Comparison of ENCODE assay signal across 15 cellular contexts in the genomic region with DNA sequence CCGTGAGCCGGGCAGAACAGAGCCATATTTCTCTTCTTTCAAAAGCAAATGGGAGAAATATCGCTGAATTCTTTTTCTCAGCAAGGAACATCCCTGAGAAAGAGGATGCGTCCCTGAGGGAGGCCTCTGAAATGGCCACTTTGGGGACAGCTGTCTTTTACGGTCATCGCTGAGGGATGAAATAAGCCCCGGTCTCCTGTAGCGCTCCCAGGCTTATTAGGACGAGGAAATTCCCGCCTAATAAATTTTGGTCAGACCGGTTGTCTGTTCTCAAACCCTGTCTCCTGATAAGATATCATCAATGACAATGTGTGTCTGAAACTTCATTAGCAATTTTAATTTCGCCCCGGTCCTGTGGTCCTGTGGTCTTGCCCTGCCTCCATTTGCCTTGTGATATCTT. TPM values are rescaled to one million over a fixed set of nuclear protein-coding genes. Genes with fewer than 3 reads are reported as not detected.
"Had no signal": no experiment of that assay in that cellular context is flagged by ENCODE, and none has a peak within 500 bp of the region (broad histone marks: within the 10 kb centered on the region; RNA-seq: fewer than 3 reads in every experiment).

No MANE protein-coding gene starts in this region.

RNA-seq across cellular contexts. Expression of gene GAST, which starts 26.4 kb away (rescaled TPM):
- total RNA-seq: activated B cell treated with CpG ODN at 0.5 μM for 24 hours; activated CD4-positive, alpha-beta memory T cell treated with anti-CD3 and anti-CD28 coated beads for 36 hours; activated CD4-positive, alpha-beta memory T cell treated with anti-CD3 and anti-CD28 coated beads, Interleukin-2, amount 10 ng/mL, durations not matched to agents 7 days and 5 days; activated CD4-positive, alpha-beta T cell treated with anti-CD3 and anti-CD28 coated beads for 36 hours; activated CD4-positive, alpha-beta T cell treated with anti-CD3 and anti-CD28 coated beads, Interleukin-2, amount 10 ng/mL, durations not matched to agents 24 days and 14 days; activated CD4-positive, alpha-beta T cell treated with anti-CD3 and anti-CD28 coated beads, Interleukin-2, amount 10 ng/mL, durations not matched to agents 7 days and 5 days; activated CD8-positive, alpha-beta memory T cell treated with anti-CD3 and anti-CD28 coated beads for 36 hours; activated CD8-positive, alpha-beta memory T cell treated with anti-CD3 and anti-CD28 coated beads, Interleukin-2, amount 10 ng/mL, durations not matched to agents 7 days and 5 days; activated CD8-positive, alpha-beta T cell treated with anti-CD3 and anti-CD28 coated beads for 36 hours; activated CD8-positive, alpha-beta T cell treated with anti-CD3 and anti-CD28 coated beads, Interleukin-2, amount 10 ng/mL, durations not matched to agents 7 days and 5 days; T-cell; T-helper 1 cell treated with Interleukin-12 subunit alpha and Interleukin-12 subunit beta and Interleukin-4 antibody, amounts not matched to agents 30 ng/mL and 1 ng/mL, for 36 hours; T-helper 17 cell; T-helper 2 cell treated with Interferon-gamma antibody and Interleukin-4, amounts not matched to agents 100 ng/mL and 5 ng/mL, for 36 hours; WTC11 had no signal

RNA-seq across cellular contexts. Expression of gene HAP1, which starts 48.7 kb away (rescaled TPM):
- total RNA-seq: activated CD4-positive, alpha-beta memory T cell treated with anti-CD3 and anti-CD28 coated beads for 36 hours; activated CD4-positive, alpha-beta T cell treated with anti-CD3 and anti-CD28 coated beads for 36 hours had no signal
